13 cellular contexts compared by ENCODE assay signal in genomic region chr11:60396790-60397189, GRCh38. TPM values are rescaled to one million over a fixed set of nuclear protein-coding genes. Genes with fewer than 3 reads are reported as not detected.
DNase-seq lines count a peak whose midpoint lies in the region; ATAC-seq and TF ChIP-seq lines count a peak whose summit lies in the region.
"Had no signal": no experiment of that assay in that cellular context is flagged by ENCODE, and none has a peak within 500 bp of the region (broad histone marks: within the 10 kb centered on the region; RNA-seq: fewer than 3 reads in every experiment).

No MANE protein-coding gene starts in this region.

- no peak for TF ChIP-seq POLR2A in gastroesophageal sphincter (IDR thresholded peaks at IDR 0.05)

- H3K27me3 ChIP-seq in gastroesophageal sphincter (no peaks in the 10 kb centered on the region), neuronal stem cell (ENCODE audit: control insufficient read depth in 3 of 3, insufficient read depth in 3 of 3, low read depth in 1 of 3, low read length in 3 of 3) (no peaks in the 10 kb centered on the region), mammary epithelial cell (ENCODE audit: insufficient read depth, low read length) (no peaks in the 10 kb centered on the region)
- H3K27me3 ChIP-seq: sigmoid colon had no signal

- no peak for TF ChIP-seq CTCF in gastroesophageal sphincter (IDR thresholded peaks at IDR 0.05)
- TF ChIP-seq CTCF in mammary epithelial cell (conservative IDR thresholded peaks at IDR 0.05 in 1 of 2, IDR thresholded peaks at IDR 0.05 in 1 of 2; ENCODE audit: extremely low read depth in 1 of 2, insufficient read depth in 1 of 2, low read depth in 1 of 2, low read length in 2 of 2) = no peak

- H2BK120ac ChIP-seq in neuronal stem cell (ENCODE audit: low read depth, low read length) = no peak overlapping the region

- no peaks in the 10 kb centered on the region for H3K4me1 ChIP-seq in gastroesophageal sphincter
- H3K4me1 ChIP-seq in neuronal stem cell (ENCODE audit: control insufficient read depth in 2 of 2, insufficient read depth in 1 of 2, low read depth in 1 of 2, low read length in 2 of 2) = no peaks in the 10 kb centered on the region
- H3K4me1 ChIP-seq in mammary epithelial cell (ENCODE audit: insufficient read depth, low read length) = no peaks in the 10 kb centered on the region
- H3K4me1 ChIP-seq: sigmoid colon had no signal

- H2BK15ac ChIP-seq in neuronal stem cell (ENCODE audit: low read length) = no peak overlapping the region

- H4K8ac ChIP-seq in neuronal stem cell (ENCODE audit: low read depth, low read length) = no peak overlapping the region

- no peak overlapping the region for H2AFZ ChIP-seq in neuronal stem cell (ENCODE audit: low read length)
- H2AFZ ChIP-seq in mammary epithelial cell (ENCODE audit: low read depth, low read length) = no peak overlapping the region

- H3K4me2 ChIP-seq in neuronal stem cell (ENCODE audit: insufficient read depth, low read length, poor library complexity, severe bottlenecking) = no peak overlapping the region
- no peak overlapping the region for H3K4me2 ChIP-seq in mammary epithelial cell (ENCODE audit: insufficient read depth, low read depth, low read length)

- H3K36me3 ChIP-seq in gastroesophageal sphincter (no peaks in the 10 kb centered on the region), neuronal stem cell (replicated peaks in 1 of 2; ENCODE audit: control insufficient read depth in 2 of 2, insufficient read depth in 2 of 2, low read length in 2 of 2) (no peaks in the 10 kb centered on the region), mammary epithelial cell (ENCODE audit: insufficient read depth, low read length) (no peaks in the 10 kb centered on the region)
- H3K36me3 ChIP-seq: sigmoid colon had no signal

- H3K79me1 ChIP-seq in neuronal stem cell (ENCODE audit: low read depth, low read length) = no peaks in the 10 kb centered on the region

- DNase-seq in NOMO-1 treated with dmso at 0.1 percent for 144 hours (lab: John Stamatoyannopoulos, UW; ENCODE audit: unreplicated experiment) (peak; percentile 87), sciatic nerve (ENCODE audit: low spot score) (no peak), neuronal stem cell (ENCODE audit: low spot score) (no peak), mammary epithelial cell (no peak)
- DNase-seq: NCI-H1436 treated with DMSO at 0.1 percent for 48 hours; sigmoid colon; stimulated activated CD8-positive, alpha-beta memory T cell treated with anti-CD3 and anti-CD28 coated beads, Interleukin-4, amount 100 ng/mL, for 48 hours had no signal

- in situ Hi-C loops in mammary epithelial cell (cut with MboI; ENCODE audit: low sequenced_read_pairs in 2 of 2) = no loop called here

- H3K27ac ChIP-seq in gastroesophageal sphincter (no peak overlapping the region), neuronal stem cell (replicated peaks; ENCODE audit: low read length) (no peak overlapping the region), mammary epithelial cell (ENCODE audit: insufficient read depth, low read depth, low read length) (no peak overlapping the region)
- H3K27ac ChIP-seq: sigmoid colon had no signal

- TF ChIP-seq EP300 in gastroesophageal sphincter (IDR thresholded peaks at IDR 0.05) = no peak

- no peak overlapping the region for H2AK5ac ChIP-seq in neuronal stem cell (ENCODE audit: low read depth, low read length)

- H3K9ac ChIP-seq in neuronal stem cell (ENCODE audit: low read depth, low read length, poor library complexity) (no peak overlapping the region), mammary epithelial cell (ENCODE audit: insufficient read depth, low read length) (no peak overlapping the region)

- H4K91ac ChIP-seq in neuronal stem cell (ENCODE audit: low read depth, low read length, poor library complexity) = no peak overlapping the region

- H3K9me3 ChIP-seq in gastroesophageal sphincter (no peaks in the 10 kb centered on the region), neuronal stem cell (replicated peaks in 1 of 2; ENCODE audit: control insufficient read depth in 2 of 2, insufficient read depth in 1 of 2, low read depth in 1 of 2, low read length in 2 of 2) (no peaks in the 10 kb centered on the region), mammary epithelial cell (replicated peaks; ENCODE audit: insufficient read depth, low read length) (no peaks in the 10 kb centered on the region)
- H3K9me3 ChIP-seq: sigmoid colon had no signal

- intact Hi-C loops in sciatic nerve (cut with DNase I) = no loop called here
- intact Hi-C loops in mammary epithelial cell (cut with micrococcal nuclease) = no loop called here

- no TSS peak for BruUV-seq in mammary epithelial cell (replicated peaks; lab: Mats Ljungman, UMichigan)

- peak; percentile 80 for ATAC-seq in GM18909 (IDR thresholded peaks at IDR 0.05; ENCODE audit: poor library complexity, unreplicated experiment)
- peak; percentile 82 for ATAC-seq in HG02642 (IDR thresholded peaks at IDR 0.05; ENCODE audit: poor library complexity, unreplicated experiment)
- peak; percentile 42 for ATAC-seq in sciatic nerve
- ATAC-seq in gastroesophageal sphincter = no peak
- no peak for ATAC-seq in HG02759 (IDR thresholded peaks at IDR 0.05; ENCODE audit: unreplicated experiment)

- H3K14ac ChIP-seq in neuronal stem cell (ENCODE audit: low read length) = no peak overlapping the region

- H3K18ac ChIP-seq in neuronal stem cell (ENCODE audit: low read length) = no peak overlapping the region

- no peaks in the 10 kb centered on the region for H3K79me2 ChIP-seq in mammary epithelial cell (ENCODE audit: insufficient read depth, low read length)

- H3K23ac ChIP-seq in neuronal stem cell (ENCODE audit: low read depth, low read length, poor library complexity) = no peak overlapping the region

- CTCF ChIA-PET in mammary epithelial cell (lab: Charles Lee; ENCODE audit: low non-redundant PET) = no interaction called here

- 17% methylated on average over 1 of the region's 1 CpG; no CpG with 5 or more reads in 1 of the 2 donors for WGBS in gastroesophageal sphincter (ENCODE audit: low coverage in 1 of 2), 2 donors
- no CpG with 5 or more reads among the region's 1 CpG for WGBS in neuronal stem cell (ENCODE audit: extremely low coverage in 2 of 2, insufficient read length in 2 of 2, insufficient replicate concordance in 1 of 2), 2 donors
- WGBS in mammary epithelial cell (ENCODE audit: low coverage, missing lambda C conversion rate) = 0% methylated on average over 1 of the region's 1 CpG

- H3K4ac ChIP-seq in neuronal stem cell (ENCODE audit: low read length) = no peak overlapping the region

- dilution Hi-C loops in mammary epithelial cell (cut with HindIII; ENCODE audit: low sequenced_read_pairs) = no loop called here

- H2BK12ac ChIP-seq in neuronal stem cell (ENCODE audit: low read length) = no peak overlapping the region

- no peaks in the 10 kb centered on the region for H4K20me1 ChIP-seq in mammary epithelial cell (ENCODE audit: insufficient read depth, low read length)

- no peak overlapping the region for H3K4me3 ChIP-seq in gastroesophageal sphincter
- H3K4me3 ChIP-seq in neuronal stem cell (ENCODE audit: low read length in 2 of 2) = no peak overlapping the region
- no peak overlapping the region for H3K4me3 ChIP-seq in mammary epithelial cell (replicated peaks in 1 of 3; ENCODE audit: insufficient read depth in 1 of 3, low read depth in 2 of 3, low read length in 3 of 3)
- H3K4me3 ChIP-seq: sigmoid colon had no signal

- no peak overlapping the region for H2BK5ac ChIP-seq in neuronal stem cell (ENCODE audit: low read length)

RNA-seq across cellular contexts. Expression of gene MS4A14, which starts 0.5 kb away (rescaled TPM):
- total RNA-seq in sciatic nerve (6.4 TPM), gastroesophageal sphincter (1 to 10 TPM; 1.3 to 2.4 (median 1.6) TPM), mammary epithelial cell (not detected)
- not detected for polyA plus RNA-seq in neuronal stem cell (2013, experiment 1 of 2)
- not detected for polyA plus RNA-seq in neuronal stem cell (2013, experiment 2 of 2)
- polyA plus RNA-seq in mammary epithelial cell = not detected
- polyA minus RNA-seq in mammary epithelial cell = not detected
- total RNA-seq: SK-MEL-5 had no signal

RNA-seq across cellular contexts. Expression of gene MS4A7, which starts 18.5 kb away (rescaled TPM):
- 48.4 TPM for total RNA-seq in sciatic nerve
- 10 to 100 TPM; 15.0 to 34.2 (median 23.5) TPM for total RNA-seq in gastroesophageal sphincter
- polyA plus RNA-seq in neuronal stem cell (2013, experiment 1 of 2) = not detected
- polyA plus RNA-seq in neuronal stem cell (2013, experiment 2 of 2) = not detected
- not detected for total RNA-seq in mammary epithelial cell
- not detected for polyA plus RNA-seq in mammary epithelial cell
- polyA minus RNA-seq in mammary epithelial cell = not detected
- total RNA-seq: SK-MEL-5 had no signal

RNA-seq across cellular contexts. Expression of gene MS4A5, which starts 32.6 kb away (rescaled TPM):
- total RNA-seq in sciatic nerve (not detected), gastroesophageal sphincter (not detected), mammary epithelial cell (not detected)
- polyA plus RNA-seq in neuronal stem cell (2013, experiment 1 of 2) = not detected
- polyA plus RNA-seq in neuronal stem cell (2013, experiment 2 of 2) = not detected
- not detected for polyA plus RNA-seq in mammary epithelial cell
- polyA minus RNA-seq in mammary epithelial cell = not detected
- total RNA-seq: lower leg skin, sigmoid colon, SK-MEL-5 had no signal
- polyA plus RNA-seq: sigmoid colon had no signal

RNA-seq across cellular contexts. Expression of gene MS4A1, which starts 58.9 kb away (rescaled TPM):
- 2.5 TPM for total RNA-seq in sciatic nerve
- total RNA-seq in gastroesophageal sphincter = under 1 TPM in 2 of 4 donors, not detected in 2; 0.12 to 0.40 TPM
- polyA plus RNA-seq in neuronal stem cell (2013, experiment 1 of 2) = not detected
- polyA plus RNA-seq in neuronal stem cell (2013, experiment 2 of 2) = not detected
- not detected for total RNA-seq in mammary epithelial cell
- polyA plus RNA-seq in mammary epithelial cell = not detected
- polyA minus RNA-seq in mammary epithelial cell = not detected
- total RNA-seq: sigmoid colon, SK-MEL-5 had no signal

Comparison
In these comparisons a context has a peak if more than half of its experiments do, and no peak if none do; other contexts are left out.
1. ATAC-seq: peak in GM18909 (single experiment), HG02642 (single experiment) and sciatic nerve (single experiment); none in gastroesophageal sphincter (single experiment) and HG02759 (single experiment).
2. RNA of gene MS4A7, which starts 18.5 kb away (total RNA-seq): 48.4 TPM in sciatic nerve (single experiment) and 15.0 to 34.2 TPM in gastroesophageal sphincter; not detected in mammary epithelial cell; every median in the first group is over 10 times any median in the second.